Comparison of ENCODE assay signal across 9 cellular contexts in the genomic region with DNA sequence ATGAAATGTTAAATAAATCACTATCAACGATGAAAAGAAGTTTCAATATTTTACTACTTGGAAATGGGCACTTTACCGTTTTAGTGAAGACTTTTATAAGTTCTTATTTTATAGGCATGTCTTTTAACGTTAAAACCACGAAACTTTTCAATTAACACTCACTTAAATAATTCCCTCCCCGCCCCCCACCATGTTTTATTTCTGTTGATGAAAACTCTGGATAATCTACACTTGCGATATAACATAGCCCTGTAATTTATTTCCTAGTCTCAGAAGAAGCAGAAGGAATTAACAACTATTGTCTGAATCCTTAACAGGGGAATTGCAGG. TPM values are rescaled to one million over a fixed set of nuclear protein-coding genes. Genes with fewer than 3 reads are reported as not detected.
A peak's percentile ranks its signal among the peaks of the same experiment; 100 is the strongest.
DNase-seq lines count a peak whose midpoint lies in the region; ATAC-seq and TF ChIP-seq lines count a peak whose summit lies in the region.
"Had no signal": no experiment of that assay in that cellular context is flagged by ENCODE, and none has a peak within 500 bp of the region (broad histone marks: within the 10 kb centered on the region; RNA-seq: fewer than 3 reads in every experiment).

No MANE protein-coding gene starts in this region.

- peak overlapping the region; percentile 92 for H2AFZ ChIP-seq in neural progenitor cell (replicated peaks)

- DNase-seq in AG10803 (ENCODE audit: low read depth) (no peak), NT2/D1 (ENCODE audit: low read depth, low spot score) (no peak), endothelial cell (ENCODE audit: low spot score) (no peak), neural progenitor cell (ENCODE audit: low spot score) (no peak), SIG-M5 (lab: John Stamatoyannopoulos, UW) (no peak), GM19240 (ENCODE audit: insufficient read length, low spot score) (no peak)
- DNase-seq in activated CD4-positive, alpha-beta T cell treated with anti-CD3 and anti-CD28 coated beads for 1 hour, result no peak
- DNase-seq: NCI-H774 had no signal

- H3K36me3 ChIP-seq in NT2/D1 (ENCODE audit: insufficient read depth, insufficient read length, low read length) (no peaks in the 10 kb centered on the region), neural progenitor cell (no peaks in the 10 kb centered on the region)

- H3F3A ChIP-seq in neural progenitor cell (ENCODE audit: low read depth), result peaks cover 7% of the 10 kb centered on the region

- H3K9me3 Mint-ChIP-seq in endothelial cell (ENCODE audit: unreplicated experiment) (peaks cover 9% of the 10 kb centered on the region), neural progenitor cell (peaks cover 32% of the 10 kb centered on the region)

- ATAC-seq in GM19324 (IDR thresholded peaks at IDR 0.05; ENCODE audit: low FRiP score, unreplicated experiment), result no peak

- no peaks in the 10 kb centered on the region for H3K27me3 ChIP-seq in NT2/D1 (ENCODE audit: insufficient read depth, insufficient read length)
- H3K27me3 ChIP-seq in neural progenitor cell, result no peaks in the 10 kb centered on the region

- H3K27me3 Mint-ChIP-seq in endothelial cell (ENCODE audit: unreplicated experiment), result no peaks in the 10 kb centered on the region
- H3K27me3 Mint-ChIP-seq in neural progenitor cell (ENCODE audit: insufficient read depth, low read depth), result peaks cover 5% of the 10 kb centered on the region

- H3K4me3 Mint-ChIP-seq in endothelial cell (ENCODE audit: unreplicated experiment) (peak overlapping the region; percentile 97), neural progenitor cell (peak overlapping the region; percentile 97)

- no peak overlapping the region for H3K27ac Mint-ChIP-seq in endothelial cell (ENCODE audit: unreplicated experiment)
- no peak overlapping the region for H3K27ac Mint-ChIP-seq in neural progenitor cell

- TF ChIP-seq CTCF in AG10803 (conservative IDR thresholded peaks at IDR 0.05; ENCODE audit: low read length) (no peak), endothelial cell (IDR thresholded peaks at IDR 0.05; ENCODE audit: unreplicated experiment) (no peak), neural progenitor cell (IDR thresholded peaks at IDR 0.05) (no peak)

- no peaks in the 10 kb centered on the region for H4K20me1 ChIP-seq in neural progenitor cell (ENCODE audit: low read depth)

- H3K9ac ChIP-seq in NT2/D1 (ENCODE audit: insufficient read length, low read depth) (peak overlapping the region; percentile 8), neural progenitor cell (no peak overlapping the region)

- no peaks in the 10 kb centered on the region for H3K79me2 ChIP-seq in neural progenitor cell (ENCODE audit: low read depth)

- H3K4me3 ChIP-seq in AG10803 (ENCODE audit: low read length) (peak overlapping the region; percentile 83), NT2/D1 (ENCODE audit: insufficient read length, low read depth) (peak overlapping the region; percentile 80), neural progenitor cell (peak overlapping the region; percentile 86)

- H3K4me1 Mint-ChIP-seq in endothelial cell (ENCODE audit: unreplicated experiment) (peaks cover 8% of the 10 kb centered on the region), neural progenitor cell (peaks cover 8% of the 10 kb centered on the region)

- H3K9me3 ChIP-seq in NT2/D1 (ENCODE audit: insufficient read depth, low read length) (no peaks in the 10 kb centered on the region), neural progenitor cell (ENCODE audit: low read depth) (peaks cover 6% of the 10 kb centered on the region)

- H3K4me1 ChIP-seq in NT2/D1 (ENCODE audit: insufficient read depth, insufficient read length) (no peaks in the 10 kb centered on the region), neural progenitor cell (no peaks in the 10 kb centered on the region)

- peak overlapping the region; percentile 86 for H3K4me2 ChIP-seq in neural progenitor cell

- H3K36me3 Mint-ChIP-seq in endothelial cell (ENCODE audit: low read depth, unreplicated experiment), result peaks cover 14% of the 10 kb centered on the region
- peaks cover 6% of the 10 kb centered on the region for H3K36me3 Mint-ChIP-seq in neural progenitor cell

- H3K27ac ChIP-seq in neural progenitor cell, result no peak overlapping the region

RNA-seq across cellular contexts. Expression of gene ZNF285, which starts 0.3 kb away (rescaled TPM):
- total RNA-seq in endothelial cell (ENCODE audit: unreplicated experiment) (3.2 TPM), neural progenitor cell (ENCODE audit: low replicate concordance) (7.1 and 16.6 TPM in 2 replicates)

RNA-seq across cellular contexts. Expression of gene ZNF112, which starts 45.3 kb away (rescaled TPM):
- total RNA-seq in endothelial cell (ENCODE audit: unreplicated experiment), result 12.3 TPM
- total RNA-seq in neural progenitor cell (ENCODE audit: low replicate concordance), result 11.4 and 18.2 TPM in 2 replicates

RNA-seq across cellular contexts. Expression of gene ZNF229, which starts 46.5 kb away (rescaled TPM):
- total RNA-seq in endothelial cell (ENCODE audit: unreplicated experiment) (10.3 TPM), neural progenitor cell (ENCODE audit: low replicate concordance) (8.4 and 11.2 TPM in 2 replicates)
